ENCODE assay signal across 26 cellular contexts in the genomic region with DNA sequence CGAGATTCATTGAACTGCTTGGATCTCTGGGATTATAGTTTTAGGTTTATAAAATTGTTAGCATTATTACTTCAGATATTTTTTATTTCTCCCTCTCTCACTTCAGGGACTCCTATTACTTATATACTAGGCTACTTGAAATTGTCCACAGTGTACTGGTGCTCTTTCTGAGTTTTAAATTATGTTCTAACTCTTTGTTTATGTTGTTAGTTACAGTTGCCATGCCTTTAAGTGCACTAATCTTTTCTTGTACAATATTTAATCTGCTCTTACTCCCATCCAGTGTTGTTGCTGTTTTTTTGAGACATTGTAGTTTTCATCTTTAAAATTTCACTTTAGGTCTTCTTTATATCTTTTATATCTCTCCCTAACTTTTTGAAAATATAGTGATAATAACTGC. TPM values are rescaled to one million over a fixed set of nuclear protein-coding genes. Genes with fewer than 3 reads are reported as not detected.
"Had no signal": no experiment of that assay in that cellular context is flagged by ENCODE, and none has a peak within 500 bp of the region (broad histone marks: within the 10 kb centered on the region; RNA-seq: fewer than 3 reads in every experiment).

No MANE protein-coding gene starts in this region.

- DNase-seq: effector CD8-positive, alpha-beta T cell; foreskin melanocyte; heart right ventricle; hypothalamus; kidney glomerular epithelial cell; mesendoderm; naive thymus-derived CD4-positive, alpha-beta T cell; nephron progenitor cell; right lobe of liver; spleen; stimulated activated CD4-positive, alpha-beta T cell treated with anti-CD3 and anti-CD28 coated beads, Interleukin-15, amount 100 ng/mL, for 24 hours; stimulated activated CD4-positive, alpha-beta T cell treated with anti-CD3 and anti-CD28 coated beads, Interleukin-1b, Interleukin-23, amount 100 ng/mL, for 48 hours; stimulated activated CD4-positive, alpha-beta T cell treated with anti-CD3 and anti-CD28 coated beads, Interleukin-4, amount 100 ng/mL, for 24 hours; stimulated activated naive CD8-positive, alpha-beta T cell treated with anti-CD3 and anti-CD28 coated beads, Interleukin-15, amount 100 ng/mL, for 72 hours; testis; upper lobe of right lung had no signal

- H3K27ac Mint-ChIP-seq: naive thymus-derived CD4-positive, alpha-beta T cell; nephron progenitor cell; stimulated activated memory B cell treated with anti-CD40 and anti-IgM and Interleukin-4, amounts not matched to agents 10 μg/mL and 1 μg/mL and 100 μg/mL, for 72 hours; stimulated activated naive CD8-positive, alpha-beta T cell treated with anti-CD3 and anti-CD28 coated beads, Interleukin-15, amount 100 ng/mL, for 72 hours had no signal

- H3K4me1 ChIP-seq: heart right ventricle, right lobe of liver, spleen, testis, tibial nerve, upper lobe of right lung, vagina had no signal

- H3K27ac ChIP-seq: coronary artery, heart right ventricle, right lobe of liver, spleen, testis, tibial nerve, upper lobe of right lung, vagina had no signal

- H3K9me3 ChIP-seq: right lobe of liver, testis, upper lobe of right lung, vagina had no signal

- H3K4me1 Mint-ChIP-seq: naive thymus-derived CD4-positive, alpha-beta T cell; nephron progenitor cell; stimulated activated memory B cell treated with anti-CD40 and anti-IgM and Interleukin-4, amounts not matched to agents 10 μg/mL and 1 μg/mL and 100 μg/mL, for 72 hours; stimulated activated naive CD8-positive, alpha-beta T cell treated with anti-CD3 and anti-CD28 coated beads, Interleukin-15, amount 100 ng/mL, for 72 hours had no signal

- ATAC-seq: left lobe of liver; naive thymus-derived CD4-positive, alpha-beta T cell; right lobe of liver; stimulated activated memory B cell treated with anti-CD40 and anti-IgM and Interleukin-4, amounts not matched to agents 10 μg/mL and 1 μg/mL and 100 μg/mL, for 72 hours; stimulated activated naive CD8-positive, alpha-beta T cell treated with anti-CD3 and anti-CD28 coated beads, Interleukin-15, amount 100 ng/mL, for 72 hours; upper lobe of right lung had no signal

- H3K4me3 ChIP-seq: coronary artery, heart right ventricle, lung, right lobe of liver, spleen, testis, tibial nerve, upper lobe of right lung, vagina had no signal

- H3K27me3 ChIP-seq: right lobe of liver, spleen, testis, tibial nerve, upper lobe of right lung, vagina had no signal

- H3K36me3 ChIP-seq: heart right ventricle, right lobe of liver, spleen, tibial nerve, upper lobe of right lung, vagina had no signal

- H3K4me3 Mint-ChIP-seq: naive thymus-derived CD4-positive, alpha-beta T cell; nephron progenitor cell; stimulated activated memory B cell treated with anti-CD40 and anti-IgM and Interleukin-4, amounts not matched to agents 10 μg/mL and 1 μg/mL and 100 μg/mL, for 72 hours; stimulated activated naive CD8-positive, alpha-beta T cell treated with anti-CD3 and anti-CD28 coated beads, Interleukin-15, amount 100 ng/mL, for 72 hours had no signal

RNA-seq across cellular contexts. Expression of a gene that starts 13.1 kb away (rescaled TPM):
- total RNA-seq: chondrocyte, dermis microvascular lymphatic vessel endothelial cell, heart right ventricle, left lobe of liver, omental fat pad, pulmonary artery endothelial cell, right lobe of liver, spleen, tibial nerve, upper lobe of right lung, vagina had no signal
